1 cellular context compared by ENCODE assay signal in genomic region chr17:47830396-47830907, GRCh38.
TF ChIP-seq lines count a peak whose summit lies in the region.

No MANE protein-coding gene starts in this region.

TF ChIP-seq in HCT116, 20 proteins besides CTCF, POLR2A, EP300 and RAD21 (continued from another document):
- TF ChIP-seq ATF3 (IDR thresholded peaks at IDR 0.05) (no peak), SP1 (IDR thresholded peaks at IDR 0.05; ENCODE audit: low read depth) (no peak), ZBTB33 (IDR thresholded peaks at IDR 0.05; ENCODE audit: extremely low read depth, insufficient replicate concordance, low read length) (no peak), EZH2 (IDR thresholded peaks at IDR 0.05) (no peak)
TF ChIP-seq in HCT116: peak in this region for 0.
